Comparison of ENCODE assay signal across 3 cellular contexts in the genomic region with DNA sequence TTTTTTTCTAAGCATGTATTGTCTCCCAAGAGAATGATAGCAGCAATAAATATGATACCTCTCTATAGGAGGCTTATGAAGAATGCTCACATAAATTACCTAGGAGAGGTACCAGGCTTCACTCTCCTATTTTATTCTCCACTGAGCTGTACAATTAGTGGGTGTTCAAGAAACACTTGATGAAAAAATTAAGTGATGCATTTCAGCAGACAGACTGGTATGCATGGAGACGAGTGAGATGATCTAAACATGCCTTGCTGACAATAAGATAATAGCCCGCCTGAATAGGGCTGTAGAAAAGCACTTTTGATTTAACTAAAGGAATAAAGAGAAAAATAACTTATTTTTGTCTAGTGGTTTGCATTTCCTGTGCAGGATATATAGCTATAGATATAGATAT.
"Had no signal": no experiment of that assay in that cellular context is flagged by ENCODE, and none has a peak within 500 bp of the region (broad histone marks: within the 10 kb centered on the region; RNA-seq: fewer than 3 reads in every experiment).

No MANE protein-coding gene starts in this region.

- H3K4me3 ChIP-seq: GM12878 had no signal

- DNase-seq: GDM1, GF-D8 had no signal
